12 cellular contexts compared by ENCODE assay signal in the genomic region with DNA sequence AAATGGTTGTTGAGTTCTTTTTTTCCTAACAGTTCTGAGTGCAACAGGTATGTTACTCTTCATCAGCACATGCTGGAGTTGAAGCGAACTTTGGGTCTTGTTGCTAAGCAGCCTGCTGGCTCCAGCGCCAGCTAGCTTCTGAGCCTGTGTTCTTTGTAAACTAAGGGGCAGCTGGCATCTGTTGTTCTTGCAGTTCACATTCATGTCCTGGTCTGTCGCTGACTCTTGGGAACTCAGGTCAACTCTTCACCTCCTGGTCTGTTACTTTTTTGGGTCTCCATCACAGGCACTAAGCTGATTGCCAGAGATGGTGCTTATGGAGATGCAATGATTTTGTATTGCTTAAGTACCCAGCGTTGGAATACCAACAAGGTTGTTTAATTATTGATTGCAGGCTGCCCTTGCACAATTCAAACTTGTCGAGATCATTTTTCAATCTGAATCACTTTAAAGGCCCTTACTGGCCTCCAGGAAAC. TPM values are rescaled to one million over a fixed set of nuclear protein-coding genes. Genes with fewer than 3 reads are reported as not detected.
A peak's percentile ranks its signal among the peaks of the same experiment; 100 is the strongest.
DNase-seq lines count a peak whose midpoint lies in the region; ATAC-seq and TF ChIP-seq lines count a peak whose summit lies in the region.
"Had no signal": no experiment of that assay in that cellular context is flagged by ENCODE, and none has a peak within 500 bp of the region (broad histone marks: within the 10 kb centered on the region; RNA-seq: fewer than 3 reads in every experiment).

No MANE protein-coding gene starts in this region.

- WGBS in GM23248 (ENCODE audit: low coverage in 1 of 2, low lambda C conversion rate in 2 of 2, missing lambda C conversion rate in 2 of 2), 2 experiments: 59 to 68% methylated on average over 5 of the region's 5 CpGs
- 33% methylated on average over 5 of the region's 5 CpGs for WGBS in liver

- peak overlapping the region in 4 of 5 experiments; percentile 82 to 92 (median 88) for H3K27ac Mint-ChIP-seq in brain
- H3K27ac Mint-ChIP-seq: IgD-negative memory B cell, neural progenitor cell had no signal

- H3K36me3 ChIP-seq in GM23248 (ENCODE audit: low read depth) (peaks cover 2% of the 10 kb centered on the region; the same call in 1 of the 2 replicates), liver (ENCODE audit: control insufficient read depth in 4 of 4, insufficient read depth in 3 of 4, low read depth in 1 of 4, low read length in 3 of 4) (peaks cover 2 to 3% (median 2%) of the 10 kb centered on the region in 4 donors)
- H3K36me3 ChIP-seq: neural progenitor cell, thoracic aorta had no signal

- H2AFZ ChIP-seq in GM23248: no peak overlapping the region
- H2AFZ ChIP-seq: neural progenitor cell had no signal

- DNase-seq in AG10803 (ENCODE audit: low read depth): peak; percentile 34
- peak; percentile 42 for DNase-seq in GM23248
- DNase-seq in HPDE6-E6E7 (ENCODE audit: extremely low spot score): no peak
- no peak for DNase-seq in activated CD4-positive, CD25-positive, alpha-beta regulatory T cell (lab: John Stamatoyannopoulos, UW)
- no peak for DNase-seq in AG20443 (ENCODE audit: low spot score)
- DNase-seq: activated effector memory CD4-positive, alpha-beta T cell treated with anti-CD3 and anti-CD28 coated beads, Interleukin-2, amount 50 U/mL, for 16 hours had no signal

- no peaks in the 10 kb centered on the region for H3K27me3 Mint-ChIP-seq in brain
- H3K27me3 Mint-ChIP-seq: IgD-negative memory B cell had no signal

- H3K4me3 Mint-ChIP-seq in brain: peak overlapping the region in 2 of 5 experiments; percentile 20 to 66
- H3K4me3 Mint-ChIP-seq: IgD-negative memory B cell, neural progenitor cell had no signal

- H4K20me1 ChIP-seq in GM23248 (ENCODE audit: insufficient read depth): peaks cover 11% of the 10 kb centered on the region; the same call in 1 of the 2 replicates

- TF ChIP-seq CTCF in AG10803 (conservative IDR thresholded peaks at IDR 0.05; ENCODE audit: low read length) (no peak), brain (conservative IDR thresholded peaks at IDR 0.05) (no peak), liver (IDR thresholded peaks at IDR 0.05; ENCODE audit: low read depth, low read length, missing input control) (no peak)

- H3K27me3 ChIP-seq in GM23248 (replicated peaks; ENCODE audit: insufficient read depth) (no peaks in the 10 kb centered on the region), liver (ENCODE audit: control insufficient read depth in 4 of 4, insufficient read depth in 4 of 4, low read length in 3 of 4) (no peaks in the 10 kb centered on the region)
- H3K27me3 ChIP-seq: neural progenitor cell had no signal

- H3F3A ChIP-seq in GM23248 (ENCODE audit: insufficient read depth): peaks cover 44% of the 10 kb centered on the region

- H3K9me3 ChIP-seq in GM23248 (ENCODE audit: low read depth) (no peaks in the 10 kb centered on the region), liver (ENCODE audit: control insufficient read depth in 4 of 4, low read length in 3 of 4) (no peaks in the 10 kb centered on the region)
- H3K9me3 ChIP-seq: thoracic aorta had no signal

- ATAC-seq in HG02938 (IDR thresholded peaks at IDR 0.05; ENCODE audit: unreplicated experiment): no peak

- H3K27ac ChIP-seq in GM23248: peak overlapping the region; percentile 93
- peak overlapping the region; percentile 44 to 61 for H3K27ac ChIP-seq in liver (ENCODE audit: low read depth in 1 of 2, low read length in 2 of 2)
- H3K27ac ChIP-seq: neural progenitor cell had no signal

- H3K4me3 ChIP-seq in AG10803 (ENCODE audit: low read length): no peak overlapping the region
- H3K4me3 ChIP-seq in GM23248: no peak overlapping the region
- no peak overlapping the region for H3K4me3 ChIP-seq in liver (ENCODE audit: low read depth in 1 of 3, low read length in 3 of 3)
- H3K4me3 ChIP-seq: neural progenitor cell, thoracic aorta had no signal

- peaks cover 17% of the 10 kb centered on the region for H3K36me3 Mint-ChIP-seq in brain

- no peaks in the 10 kb centered on the region for H3K9me3 Mint-ChIP-seq in brain
- H3K9me3 Mint-ChIP-seq: IgD-negative memory B cell, neural progenitor cell had no signal

- in situ Hi-C loops in GM23248 (cut with MboI): no loop called here

- H3K4me1 Mint-ChIP-seq in brain: peaks cover 97% of the 10 kb centered on the region

- H3K9ac ChIP-seq in GM23248: 0 out of 2 replicates have a peak overlapping the region, but pooled peaks have one; percentile 7
- H3K9ac ChIP-seq in liver (ENCODE audit: low read depth in 1 of 2, low read length in 2 of 2): no peak overlapping the region
- H3K9ac ChIP-seq: neural progenitor cell had no signal

- peaks cover 78% of the 10 kb centered on the region for H3K79me2 ChIP-seq in GM23248 (ENCODE audit: insufficient read depth)

- H3K9me2 ChIP-seq in GM23248 (ENCODE audit: insufficient read depth): no peaks in the 10 kb centered on the region

- no peak for TF ChIP-seq RAD21 in liver (IDR thresholded peaks at IDR 0.05)

- H3K4me2 ChIP-seq in GM23248 (ENCODE audit: unreplicated experiment): peak overlapping the region; percentile 36
- H3K4me2 ChIP-seq: neural progenitor cell had no signal

- H3K4me1 ChIP-seq in GM23248 (ENCODE audit: insufficient read depth) (peaks cover 35% of the 10 kb centered on the region), liver (ENCODE audit: control insufficient read depth in 4 of 4, insufficient read depth in 4 of 4, low read length in 3 of 4) (peaks cover 16 to 71% (median 63%) of the 10 kb centered on the region in 4 donors)

TF ChIP-seq in liver, 16 proteins besides CTCF, POLR2A, EP300 and RAD21:
- TF ChIP-seq EGR1 (IDR thresholded peaks at IDR 0.05; ENCODE audit: low read depth in 2 of 2) (peak in 1 of 2 donors; percentile 17), YY1 (IDR thresholded peaks at IDR 0.05) (peak; percentile 59), JUND (IDR thresholded peaks at IDR 0.05) (peak; percentile 26 to 60), FOXA1 (IDR thresholded peaks at IDR 0.05) (no peak), GABPA (IDR thresholded peaks at IDR 0.05 in 1 of 2, conservative IDR thresholded peaks at IDR 0.05 in 1 of 2) (no peak), FOXA2 (IDR thresholded peaks at IDR 0.05) (no peak), RXRA (IDR thresholded peaks at IDR 0.05) (peak; percentile 56 to 74), HNF4G (IDR thresholded peaks at IDR 0.05) (peak; percentile 8), HNF4A (conservative IDR thresholded peaks at IDR 0.05) (peak; percentile 64 to 66), SP1 (IDR thresholded peaks at IDR 0.05) (peak; percentile 63), NR2F2 (IDR thresholded peaks at IDR 0.05) (no peak), TAF1 (conservative IDR thresholded peaks at IDR 0.05) (no peak)
- TF ChIP-seq, protein P1, sequence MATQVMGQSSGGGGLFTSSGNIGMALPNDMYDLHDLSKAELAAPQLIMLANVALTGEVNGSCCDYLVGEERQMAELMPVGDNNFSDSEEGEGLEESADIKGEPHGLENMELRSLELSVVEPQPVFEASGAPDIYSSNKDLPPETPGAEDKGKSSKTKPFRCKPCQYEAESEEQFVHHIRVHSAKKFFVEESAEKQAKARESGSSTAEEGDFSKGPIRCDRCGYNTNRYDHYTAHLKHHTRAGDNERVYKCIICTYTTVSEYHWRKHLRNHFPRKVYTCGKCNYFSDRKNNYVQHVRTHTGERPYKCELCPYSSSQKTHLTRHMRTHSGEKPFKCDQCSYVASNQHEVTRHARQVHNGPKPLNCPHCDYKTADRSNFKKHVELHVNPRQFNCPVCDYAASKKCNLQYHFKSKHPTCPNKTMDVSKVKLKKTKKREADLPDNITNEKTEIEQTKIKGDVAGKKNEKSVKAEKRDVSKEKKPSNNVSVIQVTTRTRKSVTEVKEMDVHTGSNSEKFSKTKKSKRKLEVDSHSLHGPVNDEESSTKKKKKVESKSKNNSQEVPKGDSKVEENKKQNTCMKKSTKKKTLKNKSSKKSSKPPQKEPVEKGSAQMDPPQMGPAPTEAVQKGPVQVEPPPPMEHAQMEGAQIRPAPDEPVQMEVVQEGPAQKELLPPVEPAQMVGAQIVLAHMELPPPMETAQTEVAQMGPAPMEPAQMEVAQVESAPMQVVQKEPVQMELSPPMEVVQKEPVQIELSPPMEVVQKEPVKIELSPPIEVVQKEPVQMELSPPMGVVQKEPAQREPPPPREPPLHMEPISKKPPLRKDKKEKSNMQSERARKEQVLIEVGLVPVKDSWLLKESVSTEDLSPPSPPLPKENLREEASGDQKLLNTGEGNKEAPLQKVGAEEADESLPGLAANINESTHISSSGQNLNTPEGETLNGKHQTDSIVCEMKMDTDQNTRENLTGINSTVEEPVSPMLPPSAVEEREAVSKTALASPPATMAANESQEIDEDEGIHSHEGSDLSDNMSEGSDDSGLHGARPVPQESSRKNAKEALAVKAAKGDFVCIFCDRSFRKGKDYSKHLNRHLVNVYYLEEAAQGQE (IDR thresholded peaks at IDR 0.05): no peak
- TF ChIP-seq, protein P2, sequence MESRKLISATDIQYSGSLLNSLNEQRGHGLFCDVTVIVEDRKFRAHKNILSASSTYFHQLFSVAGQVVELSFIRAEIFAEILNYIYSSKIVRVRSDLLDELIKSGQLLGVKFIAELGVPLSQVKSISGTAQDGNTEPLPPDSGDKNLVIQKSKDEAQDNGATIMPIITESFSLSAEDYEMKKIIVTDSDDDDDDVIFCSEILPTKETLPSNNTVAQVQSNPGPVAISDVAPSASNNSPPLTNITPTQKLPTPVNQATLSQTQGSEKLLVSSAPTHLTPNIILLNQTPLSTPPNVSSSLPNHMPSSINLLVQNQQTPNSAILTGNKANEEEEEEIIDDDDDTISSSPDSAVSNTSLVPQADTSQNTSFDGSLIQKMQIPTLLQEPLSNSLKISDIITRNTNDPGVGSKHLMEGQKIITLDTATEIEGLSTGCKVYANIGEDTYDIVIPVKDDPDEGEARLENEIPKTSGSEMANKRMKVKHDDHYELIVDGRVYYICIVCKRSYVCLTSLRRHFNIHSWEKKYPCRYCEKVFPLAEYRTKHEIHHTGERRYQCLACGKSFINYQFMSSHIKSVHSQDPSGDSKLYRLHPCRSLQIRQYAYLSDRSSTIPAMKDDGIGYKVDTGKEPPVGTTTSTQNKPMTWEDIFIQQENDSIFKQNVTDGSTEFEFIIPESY (IDR thresholded peaks at IDR 0.05): peak; percentile 46
- TF ChIP-seq, protein P3, sequence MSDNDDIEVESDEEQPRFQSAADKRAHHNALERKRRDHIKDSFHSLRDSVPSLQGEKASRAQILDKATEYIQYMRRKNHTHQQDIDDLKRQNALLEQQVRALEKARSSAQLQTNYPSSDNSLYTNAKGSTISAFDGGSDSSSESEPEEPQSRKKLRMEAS (IDR thresholded peaks at IDR 0.05): peak; percentile 10
- TF ChIP-seq, protein P4, sequence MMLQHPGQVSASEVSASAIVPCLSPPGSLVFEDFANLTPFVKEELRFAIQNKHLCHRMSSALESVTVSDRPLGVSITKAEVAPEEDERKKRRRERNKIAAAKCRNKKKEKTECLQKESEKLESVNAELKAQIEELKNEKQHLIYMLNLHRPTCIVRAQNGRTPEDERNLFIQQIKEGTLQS (IDR thresholded peaks at IDR 0.05): peak; percentile 37

RNA-seq across cellular contexts. Expression of a gene that starts 40.8 kb away (rescaled TPM):
- 48.3 and 51.3 TPM in 2 replicates for total RNA-seq in GM23248 (2014; rRNA removed; shearing (Covaris generic))
- polyA plus RNA-seq in GM23248 (2016; fragmentation: Nextera tagmentation; extraction: Ambion mirVana) (72.4 and 74.0 TPM in 2 replicates), brain (ENCODE audit: insufficient read depth, low read depth, low replicate concordance) (63.6 TPM), liver (10 to 100 TPM; 28.2 to 46.1 TPM)
- total RNA-seq in liver: 10 to 100 TPM; 40.8 to 43.3 TPM

Comparison
In these comparisons a context has a peak if more than half of its experiments do, and no peak if none do; other contexts are left out.
1. DNase-seq: peak in AG10803 (single experiment) and GM23248 (single experiment); none in HPDE6-E6E7 (single experiment), activated CD4-positive, CD25-positive, alpha-beta regulatory T cell (0 of 4) and AG20443 (single experiment).